24 cellular contexts compared by ENCODE assay signal in the genomic region with DNA sequence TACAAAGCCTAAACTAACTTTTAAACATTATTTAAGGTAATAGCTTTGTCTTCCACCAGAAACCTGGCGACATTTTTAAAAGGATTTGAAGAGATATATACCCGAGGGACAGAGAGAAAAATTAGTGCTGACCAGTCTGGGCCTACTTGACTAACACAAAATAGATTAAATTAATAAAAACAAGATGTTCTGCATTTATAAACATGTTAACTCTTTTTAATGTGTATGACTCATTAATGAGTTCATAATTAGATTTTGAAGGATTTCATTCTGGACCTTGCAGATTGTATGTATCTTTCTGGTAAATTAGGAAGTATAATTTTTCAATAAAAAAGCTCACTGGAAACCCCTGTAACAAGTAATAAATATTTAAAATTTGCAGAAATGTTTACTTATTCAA.
DNase-seq lines count a peak whose midpoint lies in the region; ATAC-seq, FAIRE-seq and TF ChIP-seq lines count a peak whose summit lies in the region.
"Had no signal": no experiment of that assay in that cellular context is flagged by ENCODE, and none has a peak within 500 bp of the region (broad histone marks: within the 10 kb centered on the region; RNA-seq: fewer than 3 reads in every experiment).

No MANE protein-coding gene starts in this region.

- CTCF ChIA-PET in HepG2 (lab: Yijun Ruan, JAX; ENCODE audit: low intra/inter-chr PET ratio, low total read pairs) (no interaction called here), SK-N-SH (lab: Yijun Ruan, JAX) (no interaction called here)

- TF ChIP-seq CTCF in HepG2 (CRISPR knock-in tag; IDR thresholded peaks at IDR 0.05) (no peak), right lobe of liver (IDR thresholded peaks at IDR 0.05) (no peak), SK-N-SH (IDR thresholded peaks at IDR 0.05) (no peak), SU-DHL-6 (IDR thresholded peaks at IDR 0.05; ENCODE audit: insufficient read depth, low read length, poor library complexity, severe bottlenecking) (no peak)

- H3K27ac ChIP-seq in HepG2 (ENCODE audit: extremely low read length, insufficient read depth, low read length) (no peak overlapping the region), right lobe of liver (no peak overlapping the region), Karpas-422 (ENCODE audit: low read length) (no peak overlapping the region), SK-N-SH (ENCODE audit: low read depth in 2 of 2, low read length in 1 of 2) (peak overlapping the region in 1 of 2 experiments; percentile 82; a peak in 2 of 4 replicates), SU-DHL-6 (ENCODE audit: low read depth, low read length) (no peak overlapping the region)
- H3K27ac ChIP-seq: 22Rv1; A549; BLaER1 treated with 17β-estradiol and CSF1 and Interleukin-3, amounts not matched to agents 10 nM and 100 nM; C4-2B had no signal

- H2AFZ ChIP-seq in HepG2 (ENCODE audit: low read length) (no peak overlapping the region), Karpas-422 (ENCODE audit: low read length) (peak overlapping the region; percentile 28; the same call in 1 of the 2 replicates), SK-N-SH (ENCODE audit: low read depth) (peak overlapping the region; percentile 67), SU-DHL-6 (ENCODE audit: low read depth, low read length, severe bottlenecking) (peak overlapping the region; percentile 60)

- no peaks in the 10 kb centered on the region for H3F3A ChIP-seq in SK-N-SH (replicated peaks; ENCODE audit: insufficient read depth)
- H3F3A ChIP-seq in SU-DHL-6 (ENCODE audit: insufficient read depth), result no peaks in the 10 kb centered on the region

- no peaks in the 10 kb centered on the region for H3K27me3 ChIP-seq in HepG2 (ENCODE audit: control insufficient read depth in 1 of 2, insufficient read depth in 2 of 2, low read length in 2 of 2)
- H3K27me3 ChIP-seq in right lobe of liver, result no peaks in the 10 kb centered on the region
- H3K27me3 ChIP-seq in Karpas-422 (ENCODE audit: low read length), result no peaks in the 10 kb centered on the region
- no peaks in the 10 kb centered on the region for H3K27me3 ChIP-seq in SK-N-SH (ENCODE audit: insufficient read depth)
- no peaks in the 10 kb centered on the region for H3K27me3 ChIP-seq in SU-DHL-6 (ENCODE audit: low read length)
- H3K27me3 ChIP-seq: BLaER1 treated with 17β-estradiol and CSF1 and Interleukin-3, amounts not matched to agents 10 nM and 100 nM had no signal

- WGBS in HepG2 (ENCODE audit: low lambda C conversion rate), result 92% methylated on average over 2 of the region's 2 CpGs
- WGBS in right lobe of liver (ENCODE audit: insufficient coverage, low coverage, low lambda C conversion rate, missing lambda C conversion rate), result 32% methylated on average over 2 of the region's 2 CpGs
- WGBS in SK-N-SH (ENCODE audit: low lambda C conversion rate), result 19% methylated on average over 2 of the region's 2 CpGs

- intact Hi-C loops in HepG2 (cut with micrococcal nuclease; ENCODE audit: unreplicated experiment), result no loop called here
- intact Hi-C loops in right lobe of liver (cut with DNase I), result no loop called here

- TF ChIP-seq POLR2A in HepG2 (IDR thresholded peaks at IDR 0.05; ENCODE audit: insufficient read depth in 1 of 2, low read depth in 2 of 2, low read length in 2 of 2) (no peak), right lobe of liver (IDR thresholded peaks at IDR 0.05) (no peak)

- no peaks in the 10 kb centered on the region for H3K36me3 ChIP-seq in HepG2 (replicated peaks in 1 of 2; ENCODE audit: control insufficient read depth in 1 of 2, insufficient read depth in 2 of 2, low read length in 2 of 2)
- H3K36me3 ChIP-seq in right lobe of liver, result no peaks in the 10 kb centered on the region
- no peaks in the 10 kb centered on the region for H3K36me3 ChIP-seq in Karpas-422 (ENCODE audit: insufficient read depth, low read length)
- H3K36me3 ChIP-seq in SK-N-SH (replicated peaks in 1 of 2; ENCODE audit: control insufficient read depth in 1 of 2, insufficient read depth in 2 of 2, low read length in 1 of 2), result no peaks in the 10 kb centered on the region
- no peaks in the 10 kb centered on the region for H3K36me3 ChIP-seq in SU-DHL-6 (ENCODE audit: low read length)
- H3K36me3 ChIP-seq: BLaER1 treated with 17β-estradiol and CSF1 and Interleukin-3, amounts not matched to agents 10 nM and 100 nM had no signal

- H3K4me1 ChIP-seq in HepG2 (ENCODE audit: insufficient read depth, low read length) (peaks cover 8% of the 10 kb centered on the region; the same call in 1 of the 2 replicates), right lobe of liver (no peaks in the 10 kb centered on the region), Karpas-422 (ENCODE audit: low read length) (no peaks in the 10 kb centered on the region), SK-N-SH (ENCODE audit: control insufficient read depth in 1 of 2, insufficient read depth in 2 of 2, low read depth in 1 of 2, low read length in 1 of 2) (peaks cover 0 to 4% of the 10 kb centered on the region in 2 experiments; a peak in 2 of 4 replicates)
- H3K4me1 ChIP-seq: BLaER1 treated with 17β-estradiol and CSF1 and Interleukin-3, amounts not matched to agents 10 nM and 100 nM had no signal

- POLR2A ChIA-PET in HepG2 (lab: Yijun Ruan, JAX), result no interaction called here
- POLR2A ChIA-PET in SK-N-SH (lab: Yijun Ruan, JAX), result no interaction called here

- H3K4me2 ChIP-seq in HepG2 (ENCODE audit: low read depth, low read length) (no peak overlapping the region), Karpas-422 (ENCODE audit: low read depth, low read length, poor library complexity, severe bottlenecking) (no peak overlapping the region), SK-N-SH (no peak overlapping the region), SU-DHL-6 (ENCODE audit: low read depth, low read length, poor library complexity, severe bottlenecking) (no peak overlapping the region)
- H3K4me2 ChIP-seq: A549; BLaER1 treated with 17β-estradiol and CSF1 and Interleukin-3, amounts not matched to agents 10 nM and 100 nM had no signal

- BruUV-seq in HepG2 (replicated peaks; lab: Mats Ljungman, UMichigan), result no TSS peak

- TF ChIP-seq EP300 in HepG2 (IDR thresholded peaks at IDR 0.05; ENCODE audit: low read depth in 2 of 2, low read length in 2 of 2) (no peak), HepG2 (CRISPR knock-in tag; IDR thresholded peaks at IDR 0.05; ENCODE audit: borderline replicate concordance) (no peak), SK-N-SH (IDR thresholded peaks at IDR 0.05; ENCODE audit: borderline replicate concordance in 1 of 2, low read depth in 1 of 2, low read length in 1 of 2) (no peak)

- H3K9ac ChIP-seq in HepG2 (ENCODE audit: insufficient read depth, low read depth, low read length) (no peak overlapping the region), Karpas-422 (ENCODE audit: low read length) (no peak overlapping the region), SK-N-SH (no peak overlapping the region), SU-DHL-6 (ENCODE audit: low read length) (no peak overlapping the region)
- H3K9ac ChIP-seq: BLaER1 treated with 17β-estradiol and CSF1 and Interleukin-3, amounts not matched to agents 10 nM and 100 nM had no signal

- no peaks in the 10 kb centered on the region for H3K9me2 ChIP-seq in Karpas-422 (replicated peaks; ENCODE audit: insufficient read depth, low read length)
- no peaks in the 10 kb centered on the region for H3K9me2 ChIP-seq in SK-N-SH
- H3K9me2 ChIP-seq in SU-DHL-6 (replicated peaks; ENCODE audit: insufficient read depth, low read length), result no peaks in the 10 kb centered on the region

- no peak for ATAC-seq in HepG2
- ATAC-seq in right lobe of liver, result no peak
- ATAC-seq in GM18861 (IDR thresholded peaks at IDR 0.05; ENCODE audit: unreplicated experiment), result no peak
- ATAC-seq in HG03108 (IDR thresholded peaks at IDR 0.05; ENCODE audit: unreplicated experiment), result no peak
- ATAC-seq in GM21723 (IDR thresholded peaks at IDR 0.05; ENCODE audit: unreplicated experiment), result no peak
- ATAC-seq: A549; CD8-positive, alpha-beta T cell had no signal

- H3K79me2 ChIP-seq in HepG2 (ENCODE audit: insufficient read depth, low read length) (no peaks in the 10 kb centered on the region), Karpas-422 (ENCODE audit: low read length) (no peaks in the 10 kb centered on the region), SK-N-SH (ENCODE audit: insufficient read depth) (no peaks in the 10 kb centered on the region), SU-DHL-6 (ENCODE audit: insufficient read depth, low read length) (no peaks in the 10 kb centered on the region)

- in situ Hi-C loops in HepG2 (cut with HindIII; ENCODE audit: extremely low pct_ligation_motif_present, low pct_unique_long_range_greater_than_20kb), result no loop called here

- H3K4me3 ChIP-seq in HepG2 (replicated peaks in 1 of 3; ENCODE audit: insufficient read depth in 1 of 3, low read depth in 2 of 3, low read length in 3 of 3), result no peak overlapping the region
- no peak overlapping the region for H3K4me3 ChIP-seq in right lobe of liver
- H3K4me3 ChIP-seq in Karpas-422 (ENCODE audit: low read length), result no peak overlapping the region
- H3K4me3 ChIP-seq in SK-N-SH (ENCODE audit: low read depth in 2 of 2, low read length in 1 of 2), result no peak overlapping the region
- H3K4me3 ChIP-seq in SU-DHL-6 (ENCODE audit: insufficient read depth, low read length, poor library complexity, severe bottlenecking), result no peak overlapping the region
- H3K4me3 ChIP-seq: A549; BLaER1 treated with 17β-estradiol and CSF1 and Interleukin-3, amounts not matched to agents 10 nM and 100 nM had no signal

- TF ChIP-seq RAD21 in HepG2 (CRISPR knock-in tag; IDR thresholded peaks at IDR 0.05), result no peak
- no peak for TF ChIP-seq RAD21 in SK-N-SH (IDR thresholded peaks at IDR 0.05; ENCODE audit: low read length)

- no peak for FAIRE-seq in HepG2 (lab: Jason Lieb, UNC)
- FAIRE-seq: A549, D721Med, GM12891 had no signal

- peaks cover 7% of the 10 kb centered on the region; the same call in 1 of the 2 replicates for H4K20me1 ChIP-seq in HepG2 (ENCODE audit: insufficient read depth, low read length)
- H4K20me1 ChIP-seq in Karpas-422 (ENCODE audit: insufficient read depth, low read depth, low read length), result no peaks in the 10 kb centered on the region
- no peaks in the 10 kb centered on the region for H4K20me1 ChIP-seq in SK-N-SH (ENCODE audit: insufficient read depth)
- no peaks in the 10 kb centered on the region for H4K20me1 ChIP-seq in SU-DHL-6 (ENCODE audit: low read depth, low read length)
- H4K20me1 ChIP-seq: BLaER1 treated with 17β-estradiol and CSF1 and Interleukin-3, amounts not matched to agents 10 nM and 100 nM had no signal

- no peaks in the 10 kb centered on the region for H3K9me3 ChIP-seq in HepG2 (ENCODE audit: low read length)
- no peaks in the 10 kb centered on the region for H3K9me3 ChIP-seq in right lobe of liver
- H3K9me3 ChIP-seq in Karpas-422 (ENCODE audit: low read length), result no peaks in the 10 kb centered on the region
- H3K9me3 ChIP-seq in SK-N-SH, result no peaks in the 10 kb centered on the region
- H3K9me3 ChIP-seq in SU-DHL-6 (ENCODE audit: insufficient read depth, low read length), result no peaks in the 10 kb centered on the region
- H3K9me3 ChIP-seq: A549; BLaER1 treated with 17β-estradiol and CSF1 and Interleukin-3, amounts not matched to agents 10 nM and 100 nM; Caco-2 had no signal

- DNase-seq in HepG2 (ENCODE audit: low spot score) (no peak), right lobe of liver (no peak), Karpas-422 (no peak), SK-N-SH (no peak)
- DNase-seq: ACHN; Caco-2; Calu3; CD4-positive, alpha-beta T cell; CD8-positive, alpha-beta T cell; DMS53; DMS79; DND-41; EL; GDM1 had no signal

TF ChIP-seq in HepG2, 621 proteins besides CTCF, POLR2A, EP300 and RAD21 (continues in another document):
- TF ChIP-seq ZNF557 (CRISPR knock-in tag; IDR thresholded peaks at IDR 0.05), result no peak
